Comparison of ENCODE assay signal across 8 cellular contexts in the genomic region with DNA sequence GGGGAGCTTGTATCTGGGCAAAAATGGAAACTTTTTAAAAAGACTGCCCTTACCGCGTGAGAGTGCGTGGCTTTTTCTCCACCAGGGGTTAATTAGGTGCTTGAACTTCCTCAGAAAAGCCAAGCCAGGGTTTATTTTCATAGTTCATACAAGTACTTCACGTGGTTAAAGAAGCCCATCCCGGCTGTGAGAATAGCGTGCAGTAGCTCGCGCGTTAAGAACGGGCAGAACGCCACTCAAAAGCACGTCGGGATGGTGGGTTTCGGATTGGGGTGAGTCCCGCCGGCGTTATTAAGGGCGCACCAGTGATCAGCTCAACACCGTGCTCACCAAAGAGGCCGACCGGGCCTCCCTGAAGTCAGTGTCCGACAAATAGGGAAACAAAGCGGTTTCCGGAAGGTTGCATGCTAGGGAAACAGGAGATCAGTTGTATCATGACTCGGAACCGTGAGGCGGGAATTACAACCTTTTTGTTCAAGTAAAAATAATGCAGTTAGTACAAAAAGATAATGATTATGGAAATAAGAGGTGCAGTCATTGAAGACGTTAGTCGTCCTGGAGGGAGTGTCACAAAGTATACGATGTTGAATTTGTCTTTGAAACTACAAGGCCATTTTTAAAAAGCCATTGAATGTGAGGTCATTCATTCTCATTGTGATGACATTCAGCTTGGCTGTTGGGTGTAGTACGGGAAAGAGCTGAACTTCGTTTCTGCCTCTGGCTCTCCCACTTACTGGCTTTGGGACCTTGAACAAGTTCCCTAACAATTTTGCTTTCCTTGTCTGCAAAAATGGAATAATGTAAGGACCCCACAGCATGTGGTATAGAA. TPM values are rescaled to one million over a fixed set of nuclear protein-coding genes. Genes with fewer than 3 reads are reported as not detected.
DNase-seq lines count a peak whose midpoint lies in the region; ATAC-seq and TF ChIP-seq lines count a peak whose summit lies in the region.

No MANE protein-coding gene starts in this region.

- DNase-seq in AG04450 (ENCODE audit: low read depth, low spot score) (peak; percentile 34), NCI-H2196 (lab: John Stamatoyannopoulos, UW; ENCODE audit: unreplicated experiment) (peak; percentile 33), activated T-helper 1 cell treated with Interleukin-2 at 50 U/mL for 16 hours (ENCODE audit: low read depth) (peak; percentile 11), foreskin melanocyte (peak; percentile 76), ovary (peak in 4 of 5 donors; percentile 47 to 72 (median 66)), iPS-NIHi11 (ENCODE audit: low spot score) (no peak)

- H3K36me3 ChIP-seq in ovary, result no peaks in the 10 kb centered on the region

- TF ChIP-seq EP300 in ovary (IDR thresholded peaks at IDR 0.05), result no peak

- H3K4me3 ChIP-seq in AG04450 (ENCODE audit: low read depth, low read length) (peak overlapping the region; percentile 74), ovary (peak overlapping the region; percentile 68)

- H3K27me3 ChIP-seq in AG04450 (ENCODE audit: control insufficient read depth, insufficient read depth, low read length) (no peaks in the 10 kb centered on the region), ovary (no peaks in the 10 kb centered on the region)

- no peaks in the 10 kb centered on the region for H3K9me3 ChIP-seq in AG04450 (ENCODE audit: control insufficient read depth, insufficient read depth, low read length)
- no peaks in the 10 kb centered on the region for H3K9me3 ChIP-seq in ovary

- ATAC-seq in GM18511 (IDR thresholded peaks at IDR 0.05; ENCODE audit: unreplicated experiment), result peak; percentile 27
- ATAC-seq in HG02981 (IDR thresholded peaks at IDR 0.05; ENCODE audit: unreplicated experiment), result peak; percentile 14

- peak; percentile 20 for TF ChIP-seq POLR2A in ovary (IDR thresholded peaks at IDR 0.05)

- peaks cover 3% of the 10 kb centered on the region for H3K4me1 ChIP-seq in ovary (ENCODE audit: insufficient read depth)

- CTCF ChIA-PET in AG04450 (lab: Charles Lee), result interaction anchor here (0.9 to 1.8 kb wide), 4 partner anchors 9 to 310 kb away, joined by 3 to 5 read pairs (median 4); no protein-coding TSS in a partner anchor

- 1% methylated on average over 32 of the region's 32 CpGs for WGBS in ovary, 3 donors

- H3K27ac ChIP-seq in AG04450 (ENCODE audit: low read depth, low read length) (peak overlapping the region; percentile 93), ovary (peak overlapping the region in 1 of 2 donors; percentile 85)

- POLR2A ChIA-PET in AG04450 (lab: Yijun Ruan, JAX), result interaction anchor here (0.5 to 2.4 kb wide), 6 partner anchors 8 to 263 kb away, joined by 3 to 15 read pairs (median 6); a partner anchor contains a TSS

- TF ChIP-seq CTCF in AG04450 (IDR thresholded peaks at IDR 0.05; ENCODE audit: low read depth, low read length) (no peak), ovary (IDR thresholded peaks at IDR 0.05) (no peak)

- intact Hi-C loops in ovary (cut with DNase I), result loop anchor here in 1 of 4 donors (2.0 kb wide), 1 partner anchor 40 kb away; no protein-coding TSS in a partner anchor

RNA-seq across cellular contexts. Expression of a gene that starts 0.9 kb away (rescaled TPM):
- 8.6 and 12.1 TPM in 2 replicates for polyA plus RNA-seq in AG04450 (2011; rRNA removed)
- 2.5 and 5.9 TPM in 2 replicates for polyA minus RNA-seq in AG04450 (2011; rRNA and poly(A)+ RNA removed)
- total RNA-seq in ovary, result 1 to 10 TPM; 2.3 to 9.0 (median 7.0) TPM
- 1 to 10 TPM; 6.3 to 7.6 TPM for polyA plus RNA-seq in ovary

RNA-seq across cellular contexts. Expression of a gene that starts 41.6 kb away (rescaled TPM):
- polyA plus RNA-seq in AG04450 (2011; rRNA removed) (14.0 and 19.4 TPM in 2 replicates), ovary (10 to 100 TPM in 1 of 2 donors, 1 to 10 TPM in 1; 7.9 to 15.1 TPM)
- 20.3 and 25.4 TPM in 2 replicates for polyA minus RNA-seq in AG04450 (2011; rRNA and poly(A)+ RNA removed)
- 10 to 100 TPM; 28.1 to 57.2 (median 41.0) TPM for total RNA-seq in ovary
